ENCODE assay signal across 3 cellular contexts in genomic region chr6:87301277-87301676, GRCh38. TPM values are rescaled to one million over a fixed set of nuclear protein-coding genes. Genes with fewer than 3 reads are reported as not detected.
"Had no signal": no experiment of that assay in that cellular context is flagged by ENCODE, and none has a peak within 500 bp of the region (broad histone marks: within the 10 kb centered on the region; RNA-seq: fewer than 3 reads in every experiment).

No MANE protein-coding gene starts in this region.

RNA-seq across cellular contexts. Expression of gene GJB7, which starts 27.8 kb away (rescaled TPM):
- total RNA-seq: GM23248, H4, HFFc6 had no signal
